In the genomic region with DNA sequence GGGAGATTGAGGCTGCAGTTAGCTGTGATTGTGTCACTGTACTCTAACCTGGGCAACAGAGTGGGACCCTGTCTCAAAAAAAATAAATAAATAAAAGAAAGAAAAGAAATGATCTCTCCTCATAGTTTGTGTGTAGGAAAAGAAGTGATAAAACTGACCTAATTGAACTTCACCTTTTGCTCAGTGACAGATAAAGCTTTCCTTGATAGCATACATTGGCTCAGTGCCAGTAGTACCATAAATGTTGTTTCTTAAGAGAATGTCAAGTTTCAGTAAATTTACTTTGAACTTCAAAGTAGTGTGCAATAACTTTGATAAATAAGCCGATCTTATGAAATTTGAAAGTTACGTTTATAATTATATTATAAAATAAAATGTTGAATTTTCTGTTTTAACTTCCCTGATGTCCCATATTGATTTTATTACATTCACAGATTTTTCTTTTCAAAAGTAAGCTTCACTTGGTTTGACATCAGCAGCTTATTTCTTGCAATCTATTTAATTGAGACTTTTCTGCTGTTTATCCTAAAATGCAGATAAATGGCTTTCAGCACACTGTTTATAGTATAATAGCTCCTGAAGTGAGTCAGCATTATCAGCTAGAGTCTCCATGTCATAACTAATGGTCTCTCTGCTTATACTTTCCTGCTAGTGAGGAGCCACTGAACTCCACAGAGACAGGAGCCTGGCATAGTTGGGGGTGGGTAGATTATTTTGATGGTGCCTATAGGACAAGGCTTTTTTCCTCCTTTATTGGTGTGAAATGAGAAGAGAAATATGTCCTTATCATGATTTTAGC, we compare ENCODE assay signal across 1 cellular context.
TF ChIP-seq lines count a peak whose summit lies in the region.

No MANE protein-coding gene starts in this region.

TF ChIP-seq in HEK293, 187 proteins besides CTCF, POLR2A, EP300 and RAD21 (continued from another document):
- TF ChIP-seq, protein P1, sequence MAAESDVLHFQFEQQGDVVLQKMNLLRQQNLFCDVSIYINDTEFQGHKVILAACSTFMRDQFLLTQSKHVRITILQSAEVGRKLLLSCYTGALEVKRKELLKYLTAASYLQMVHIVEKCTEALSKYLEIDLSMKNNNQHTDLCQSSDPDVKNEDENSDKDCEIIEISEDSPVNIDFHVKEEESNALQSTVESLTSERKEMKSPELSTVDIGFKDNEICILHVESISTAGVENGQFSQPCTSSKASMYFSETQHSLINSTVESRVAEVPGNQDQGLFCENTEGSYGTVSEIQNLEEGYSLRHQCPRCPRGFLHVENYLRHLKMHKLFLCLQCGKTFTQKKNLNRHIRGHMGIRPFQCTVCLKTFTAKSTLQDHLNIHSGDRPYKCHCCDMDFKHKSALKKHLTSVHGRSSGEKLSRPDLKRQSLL (tag by site-specific recombination; IDR thresholded peaks at IDR 0.05) = 0 out of 2 replicates have a peak, but pooled peaks have one; percentile 53
- TF ChIP-seq ZNF121 (tag by site-specific recombination; IDR thresholded peaks at IDR 0.05) (peak; percentile 49; the same call in 1 of the 2 replicates), ZNF843 (tag by site-specific recombination; IDR thresholded peaks at IDR 0.05) (0 out of 2 replicates have a peak, but pooled peaks have one; percentile 17), ZNF558 (tag by site-specific recombination; IDR thresholded peaks at IDR 0.05) (no peak), FEZF1 (tag by site-specific recombination; IDR thresholded peaks at IDR 0.05) (peak; percentile 7; the same call in 1 of the 2 replicates), ZSCAN30 (tag by site-specific recombination; IDR thresholded peaks at IDR 0.05) (0 out of 2 replicates have a peak, but pooled peaks have one; percentile 6), TCF7L2 (IDR thresholded peaks at IDR 0.05; ENCODE audit: borderline replicate concordance, low read depth, low read length) (0 out of 2 replicates have a peak, but pooled peaks have one; percentile 49), ZNF202 (tag by site-specific recombination; IDR thresholded peaks at IDR 0.05; ENCODE audit: borderline replicate concordance) (no peak)
- TF ChIP-seq, protein P2, sequence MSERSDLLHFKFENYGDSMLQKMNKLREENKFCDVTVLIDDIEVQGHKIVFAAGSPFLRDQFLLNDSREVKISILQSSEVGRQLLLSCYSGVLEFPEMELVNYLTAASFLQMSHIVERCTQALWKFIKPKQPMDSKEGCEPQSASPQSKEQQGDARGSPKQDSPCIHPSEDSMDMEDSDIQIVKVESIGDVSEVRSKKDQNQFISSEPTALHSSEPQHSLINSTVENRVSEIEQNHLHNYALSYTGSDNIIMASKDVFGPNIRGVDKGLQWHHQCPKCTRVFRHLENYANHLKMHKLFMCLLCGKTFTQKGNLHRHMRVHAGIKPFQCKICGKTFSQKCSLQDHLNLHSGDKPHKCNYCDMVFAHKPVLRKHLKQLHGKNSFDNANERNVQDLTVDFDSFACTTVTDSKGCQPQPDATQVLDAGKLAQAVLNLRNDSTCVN (tag by site-specific recombination; optimal IDR thresholded peaks at IDR 0.05) = no peak
- TF ChIP-seq, protein P3, sequence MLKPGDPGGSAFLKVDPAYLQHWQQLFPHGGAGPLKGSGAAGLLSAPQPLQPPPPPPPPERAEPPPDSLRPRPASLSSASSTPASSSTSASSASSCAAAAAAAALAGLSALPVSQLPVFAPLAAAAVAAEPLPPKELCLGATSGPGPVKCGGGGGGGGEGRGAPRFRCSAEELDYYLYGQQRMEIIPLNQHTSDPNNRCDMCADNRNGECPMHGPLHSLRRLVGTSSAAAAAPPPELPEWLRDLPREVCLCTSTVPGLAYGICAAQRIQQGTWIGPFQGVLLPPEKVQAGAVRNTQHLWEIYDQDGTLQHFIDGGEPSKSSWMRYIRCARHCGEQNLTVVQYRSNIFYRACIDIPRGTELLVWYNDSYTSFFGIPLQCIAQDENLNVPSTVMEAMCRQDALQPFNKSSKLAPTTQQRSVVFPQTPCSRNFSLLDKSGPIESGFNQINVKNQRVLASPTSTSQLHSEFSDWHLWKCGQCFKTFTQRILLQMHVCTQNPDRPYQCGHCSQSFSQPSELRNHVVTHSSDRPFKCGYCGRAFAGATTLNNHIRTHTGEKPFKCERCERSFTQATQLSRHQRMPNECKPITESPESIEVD (tag by site-specific recombination; IDR thresholded peaks at IDR 0.05) = peak; percentile 68; the same call in 1 of the 2 replicates
